ENCODE assay signal across 14 cellular contexts in the genomic region with DNA sequence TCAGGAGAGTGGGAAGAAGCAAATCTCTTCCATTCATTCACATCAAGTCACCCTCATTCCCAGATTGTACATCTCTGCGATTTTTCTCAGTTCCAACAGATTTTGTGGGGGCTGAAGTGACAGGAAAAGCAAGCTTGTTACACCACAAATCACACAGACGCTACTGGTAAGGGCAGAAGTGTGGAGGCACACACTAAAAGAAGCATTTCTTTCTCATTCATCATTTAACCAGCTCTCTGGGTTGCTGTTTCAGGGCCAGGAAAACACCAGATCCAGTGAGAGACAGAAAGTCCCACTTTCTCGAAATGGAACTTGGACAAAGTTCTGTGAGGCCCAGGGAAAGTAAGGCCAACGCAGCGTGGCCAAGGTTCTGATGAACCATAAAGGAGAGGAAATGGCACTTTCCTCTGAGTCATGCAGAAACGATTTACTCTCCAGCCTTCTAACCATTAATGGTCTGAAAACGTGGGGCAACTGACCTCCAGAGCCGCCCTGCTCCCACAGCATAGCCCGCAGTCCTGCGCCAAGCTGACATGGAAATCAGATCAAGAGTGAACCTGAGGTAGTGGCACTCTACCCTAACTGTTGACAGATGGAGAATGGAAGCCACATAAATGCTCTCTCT.
A peak's percentile ranks its signal among the peaks of the same experiment; 100 is the strongest.
DNase-seq lines count a peak whose midpoint lies in the region; ATAC-seq, FAIRE-seq and TF ChIP-seq lines count a peak whose summit lies in the region.
"Had no signal": no experiment of that assay in that cellular context is flagged by ENCODE, and none has a peak within 500 bp of the region (broad histone marks: within the 10 kb centered on the region; RNA-seq: fewer than 3 reads in every experiment).

No MANE protein-coding gene starts in this region.

- peak; percentile 52; the same call in 1 of the 3 replicates for ATAC-seq in HepG2
- ATAC-seq in right lobe of liver = no peak
- ATAC-seq in HG02642 (IDR thresholded peaks at IDR 0.05; ENCODE audit: poor library complexity, unreplicated experiment) = no peak
- ATAC-seq in HG02970 (IDR thresholded peaks at IDR 0.05; ENCODE audit: low FRiP score, unreplicated experiment) = no peak
- ATAC-seq: activated naive CD4-positive, alpha-beta T cell treated with anti-CD3 and anti-CD28 coated beads, Interleukin-2, amount 50 U/mL, for 72 hours; pancreas had no signal

- CTCF ChIA-PET in HepG2 (lab: Yijun Ruan, JAX; ENCODE audit: low intra/inter-chr PET ratio, low total read pairs) = no interaction called here
- CTCF ChIA-PET in activated CD4-positive, alpha-beta T cell treated with anti-CD3 and anti-CD28 coated beads, Interleukin-2, amount 10 ng/mL, durations not matched to agents 7 days and 5 days (lab: Charles Lee) = interaction anchor here (1.1 kb wide), 1 partner anchor 21 kb away, joined by 3 read pairs; no protein-coding TSS in a partner anchor

- no peak overlapping the region for H3K9ac ChIP-seq in HepG2 (ENCODE audit: insufficient read depth, low read depth, low read length)

- no peaks in the 10 kb centered on the region for H4K20me1 ChIP-seq in HepG2 (ENCODE audit: insufficient read depth, low read length)

- H3K4me3 Mint-ChIP-seq in activated CD4-positive, alpha-beta T cell treated with anti-CD3 and anti-CD28 coated beads, Interleukin-2, amount 10 ng/mL, durations not matched to agents 7 days and 5 days = no peak overlapping the region
- H3K4me3 Mint-ChIP-seq: activated CD4-positive, alpha-beta memory T cell treated with anti-CD3 and anti-CD28 coated beads for 36 hours; IgD-negative memory B cell had no signal

- TF ChIP-seq RAD21 in HepG2 (CRISPR knock-in tag; IDR thresholded peaks at IDR 0.05) = no peak

- 21% methylated on average over 10 of the region's 10 CpGs for WGBS in HepG2 (ENCODE audit: low lambda C conversion rate)
- WGBS in right lobe of liver (ENCODE audit: insufficient coverage, low coverage, low lambda C conversion rate, missing lambda C conversion rate) = 25% methylated on average over 9 of the region's 10 CpGs

- peaks cover 3% of the 10 kb centered on the region for H3K27me3 Mint-ChIP-seq in activated CD4-positive, alpha-beta T cell treated with anti-CD3 and anti-CD28 coated beads, Interleukin-2, amount 10 ng/mL, durations not matched to agents 7 days and 5 days

- H3K27ac Mint-ChIP-seq in activated CD4-positive, alpha-beta T cell treated with anti-CD3 and anti-CD28 coated beads, Interleukin-2, amount 10 ng/mL, durations not matched to agents 7 days and 5 days = no peak overlapping the region
- H3K27ac Mint-ChIP-seq: activated CD4-positive, alpha-beta memory T cell treated with anti-CD3 and anti-CD28 coated beads for 36 hours; activated naive CD4-positive, alpha-beta T cell treated with anti-CD3 and anti-CD28 coated beads, Interleukin-2, amount 50 U/mL, for 72 hours; IgD-negative memory B cell had no signal

- H3K27me3 ChIP-seq in HepG2 (ENCODE audit: control insufficient read depth in 1 of 2, insufficient read depth in 2 of 2, low read length in 2 of 2) (no peaks in the 10 kb centered on the region), right lobe of liver (no peaks in the 10 kb centered on the region)
- H3K27me3 ChIP-seq: pancreas had no signal

- H3K36me3 ChIP-seq in HepG2 (replicated peaks in 1 of 2; ENCODE audit: control insufficient read depth in 1 of 2, insufficient read depth in 2 of 2, low read length in 2 of 2) = no peaks in the 10 kb centered on the region
- H3K36me3 ChIP-seq in right lobe of liver = no peaks in the 10 kb centered on the region
- H3K36me3 ChIP-seq: pancreas had no signal

- no TSS peak for BruUV-seq in HepG2 (replicated peaks; lab: Mats Ljungman, UMichigan)

- H3K4me1 ChIP-seq in HepG2 (ENCODE audit: insufficient read depth, low read length) (no peaks in the 10 kb centered on the region), right lobe of liver (no peaks in the 10 kb centered on the region)
- H3K4me1 ChIP-seq: pancreas had no signal

- H3K4me3 ChIP-seq in HepG2 (replicated peaks in 1 of 3; ENCODE audit: insufficient read depth in 1 of 3, low read depth in 2 of 3, low read length in 3 of 3) (no peak overlapping the region), right lobe of liver (no peak overlapping the region), cardiac fibroblast (replicated peaks in 1 of 2; ENCODE audit: low read depth in 2 of 2, low read length in 2 of 2) (no peak overlapping the region)
- H3K4me3 ChIP-seq: pancreas had no signal

- no peaks in the 10 kb centered on the region for H3K9me3 ChIP-seq in HepG2 (ENCODE audit: low read length)
- H3K9me3 ChIP-seq in right lobe of liver = no peaks in the 10 kb centered on the region
- H3K9me3 ChIP-seq: pancreas had no signal

- DNase-seq in HepG2 (ENCODE audit: low spot score) (no peak), right lobe of liver (no peak), cardiac fibroblast (ENCODE audit: low read depth in 2 of 2) (peak; percentile 70 to 84), myocyte (ENCODE audit: low read depth) (peak; percentile 78), DMS 273 treated with DMSO at 0.1 percent for 48 hours (lab: John Stamatoyannopoulos, UW) (no peak)
- no peak for DNase-seq in activated CD4-positive, alpha-beta T cell treated with anti-CD3 and anti-CD28 coated beads, Interleukin-2, amount 10 ng/mL, durations not matched to agents 7 days and 5 days
- DNase-seq: activated CD4-positive, alpha-beta memory T cell treated with anti-CD3 and anti-CD28 coated beads for 36 hours; NCI-H345; pancreas had no signal

- POLR2A ChIA-PET in HepG2 (lab: Yijun Ruan, JAX) = no interaction called here
- POLR2A ChIA-PET in activated CD4-positive, alpha-beta T cell treated with anti-CD3 and anti-CD28 coated beads, Interleukin-2, amount 10 ng/mL, durations not matched to agents 7 days and 5 days (lab: Charles Lee) = no interaction called here

- no peaks in the 10 kb centered on the region for H3K36me3 Mint-ChIP-seq in activated CD4-positive, alpha-beta T cell treated with anti-CD3 and anti-CD28 coated beads, Interleukin-2, amount 10 ng/mL, durations not matched to agents 7 days and 5 days (ENCODE audit: low read depth)
- H3K36me3 Mint-ChIP-seq: activated CD4-positive, alpha-beta memory T cell treated with anti-CD3 and anti-CD28 coated beads for 36 hours; activated naive CD4-positive, alpha-beta T cell treated with anti-CD3 and anti-CD28 coated beads, Interleukin-2, amount 50 U/mL, for 72 hours; IgD-negative memory B cell had no signal

- no peaks in the 10 kb centered on the region for H3K9me3 Mint-ChIP-seq in activated CD4-positive, alpha-beta T cell treated with anti-CD3 and anti-CD28 coated beads, Interleukin-2, amount 10 ng/mL, durations not matched to agents 7 days and 5 days
- H3K9me3 Mint-ChIP-seq: activated CD4-positive, alpha-beta memory T cell treated with anti-CD3 and anti-CD28 coated beads for 36 hours; IgD-negative memory B cell had no signal

- TF ChIP-seq POLR2A in HepG2 (IDR thresholded peaks at IDR 0.05; ENCODE audit: insufficient read depth in 1 of 2, low read depth in 2 of 2, low read length in 2 of 2) = no peak
- TF ChIP-seq POLR2A in right lobe of liver (IDR thresholded peaks at IDR 0.05) = no peak

- intact Hi-C loops in HepG2 (cut with micrococcal nuclease; ENCODE audit: unreplicated experiment) = no loop called here
- intact Hi-C loops in right lobe of liver (cut with DNase I) = no loop called here

- no peak for TF ChIP-seq EP300 in HepG2 (IDR thresholded peaks at IDR 0.05; ENCODE audit: low read depth in 2 of 2, low read length in 2 of 2)
- TF ChIP-seq EP300 in HepG2 (CRISPR knock-in tag; IDR thresholded peaks at IDR 0.05; ENCODE audit: borderline replicate concordance) = no peak

- FAIRE-seq in HepG2 (lab: Jason Lieb, UNC) = no peak
- FAIRE-seq: keratinocyte, pancreas had no signal

- H3K79me2 ChIP-seq in HepG2 (ENCODE audit: insufficient read depth, low read length) = no peaks in the 10 kb centered on the region

- no peak overlapping the region for H3K4me2 ChIP-seq in HepG2 (ENCODE audit: low read depth, low read length)

- no peak overlapping the region for H2AFZ ChIP-seq in HepG2 (ENCODE audit: low read length)

- H3K27ac ChIP-seq in HepG2 (ENCODE audit: extremely low read length, insufficient read depth, low read length) = no peak overlapping the region
- no peak overlapping the region for H3K27ac ChIP-seq in right lobe of liver
- H3K27ac ChIP-seq: pancreas had no signal

- no peak for TF ChIP-seq CTCF in HepG2 (CRISPR knock-in tag; IDR thresholded peaks at IDR 0.05)
- no peak for TF ChIP-seq CTCF in right lobe of liver (IDR thresholded peaks at IDR 0.05)
- TF ChIP-seq CTCF in cardiac fibroblast (IDR thresholded peaks at IDR 0.05; ENCODE audit: low read depth, low read length) = no peak

- in situ Hi-C loops in HepG2 (cut with HindIII; ENCODE audit: extremely low pct_ligation_motif_present, low pct_unique_long_range_greater_than_20kb) = no loop called here

- H3K4me1 Mint-ChIP-seq in activated CD4-positive, alpha-beta T cell treated with anti-CD3 and anti-CD28 coated beads, Interleukin-2, amount 10 ng/mL, durations not matched to agents 7 days and 5 days = no peaks in the 10 kb centered on the region
- H3K4me1 Mint-ChIP-seq: IgD-negative memory B cell had no signal

TF ChIP-seq in HepG2, 621 proteins besides CTCF, POLR2A, EP300 and RAD21:
- no peak for TF ChIP-seq ZNF619 (CRISPR knock-in tag; IDR thresholded peaks at IDR 0.05)
- peak; percentile 17; the same call in 1 of the 2 replicates for TF ChIP-seq FOSL2 (CRISPR knock-in tag; IDR thresholded peaks at IDR 0.05)

Comparison
In these comparisons a context has a peak if more than half of its experiments do, and no peak if none do; other contexts are left out.
1. DNase-seq: peak in cardiac fibroblast (2 of 2) and myocyte (single experiment); none in HepG2 (single experiment), right lobe of liver (0 of 3), activated CD4-positive, alpha-beta T cell treated with anti-CD3 and anti-CD28 coated beads, Interleukin-2, amount 10 ng/mL, durations not matched to agents 7 days and 5 days (single experiment) and DMS 273 treated with DMSO at 0.1 percent for 48 hours (single experiment).